ENCODE assay signal across 16 cellular contexts in the genomic region with DNA sequence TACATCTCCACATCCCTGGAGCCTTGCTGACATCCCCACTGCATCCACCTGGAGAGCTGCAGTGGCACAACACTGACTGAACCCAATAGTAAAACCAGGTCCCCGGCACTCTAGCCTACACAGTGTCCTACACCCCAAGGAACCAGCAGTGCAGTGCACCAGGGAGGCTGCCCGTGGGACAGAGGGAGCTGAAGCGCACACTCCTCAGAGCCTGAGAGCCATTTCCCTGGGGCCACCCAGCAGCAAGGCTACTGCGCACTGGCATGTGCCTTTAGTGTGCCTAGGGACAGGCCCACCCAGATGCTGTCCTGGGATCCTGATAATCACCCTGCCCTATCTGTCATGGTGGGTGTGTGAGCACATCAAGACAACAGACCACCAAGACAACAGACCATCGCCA. TPM values are rescaled to one million over a fixed set of nuclear protein-coding genes. Genes with fewer than 3 reads are reported as not detected.
DNase-seq lines count a peak whose midpoint lies in the region; ATAC-seq, FAIRE-seq and TF ChIP-seq lines count a peak whose summit lies in the region.
"Had no signal": no experiment of that assay in that cellular context is flagged by ENCODE, and none has a peak within 500 bp of the region (broad histone marks: within the 10 kb centered on the region; RNA-seq: fewer than 3 reads in every experiment).

No MANE protein-coding gene starts in this region.

- H3K27ac Mint-ChIP-seq in activated T-cell treated with anti-CD3 and anti-CD28 coated beads, Interleukin-2, amount 50 U/mL, for 72 hours = no peak overlapping the region
- H3K27ac Mint-ChIP-seq in T-helper 17 cell = peak overlapping the region; percentile 21
- H3K27ac Mint-ChIP-seq: CD8-positive, alpha-beta T cell had no signal

- no peak overlapping the region for H2AFZ ChIP-seq in HepG2 (ENCODE audit: low read length)

- DNase-seq in activated T-cell treated with anti-CD3 and anti-CD28 coated beads, Interleukin-2, amount 50 U/mL, for 72 hours = no peak
- DNase-seq in activated T-cell treated with anti-CD3 and anti-CD28 coated beads for 4 hours = no peak
- DNase-seq in T-helper 17 cell = no peak
- no peak for DNase-seq in HepG2 (ENCODE audit: low spot score)
- no peak for DNase-seq in NCI-H2029 (lab: John Stamatoyannopoulos, UW)
- no peak for DNase-seq in central memory CD4-positive, alpha-beta T cell
- DNase-seq: MV-4-11, NCI-H1436, NCI-H2029 treated with DMSO at 0.1 percent for 48 hours had no signal

- CTCF ChIA-PET in HepG2 (lab: Yijun Ruan, JAX; ENCODE audit: low intra/inter-chr PET ratio, low total read pairs) = no interaction called here

- POLR2A ChIA-PET in HepG2 (lab: Yijun Ruan, JAX) = no interaction called here

- H3K4me2 ChIP-seq in HepG2 (ENCODE audit: low read depth, low read length) = no peak overlapping the region

- H3K36me3 ChIP-seq in HepG2 (replicated peaks in 1 of 2; ENCODE audit: control insufficient read depth in 1 of 2, insufficient read depth in 2 of 2, low read length in 2 of 2) = peaks cover 7 to 21% of the 10 kb centered on the region in 2 experiments

- intact Hi-C loops in HepG2 (cut with micrococcal nuclease; ENCODE audit: unreplicated experiment) = no loop called here

- no peak overlapping the region for H3K9ac ChIP-seq in HepG2 (ENCODE audit: insufficient read depth, low read depth, low read length)

- TF ChIP-seq POLR2A in HepG2 (IDR thresholded peaks at IDR 0.05; ENCODE audit: insufficient read depth in 1 of 2, low read depth in 2 of 2, low read length in 2 of 2) = no peak

- H3K79me2 ChIP-seq in HepG2 (ENCODE audit: insufficient read depth, low read length) = peaks cover 43% of the 10 kb centered on the region

- H3K27me3 ChIP-seq in HepG2 (ENCODE audit: control insufficient read depth in 1 of 2, insufficient read depth in 2 of 2, low read length in 2 of 2) = no peaks in the 10 kb centered on the region
- H3K27me3 ChIP-seq: SJCRH30 had no signal

- H3K4me1 ChIP-seq in HepG2 (ENCODE audit: insufficient read depth, low read length) = 0 out of 2 replicates have a peak, but pooled peaks cover 6% of the 10 kb centered on the region
- H3K4me1 ChIP-seq: SJCRH30 had no signal

- H3K36me3 Mint-ChIP-seq in activated T-cell treated with anti-CD3 and anti-CD28 coated beads, Interleukin-2, amount 50 U/mL, for 72 hours (ENCODE audit: insufficient read depth in 2 of 2) = peaks cover 5 to 19% of the 10 kb centered on the region in 2 donors
- peaks cover 10% of the 10 kb centered on the region for H3K36me3 Mint-ChIP-seq in T-helper 17 cell (ENCODE audit: low read depth)

- TF ChIP-seq RAD21 in HepG2 (CRISPR knock-in tag; IDR thresholded peaks at IDR 0.05) = no peak

- no TSS peak for BruUV-seq in HepG2 (replicated peaks; lab: Mats Ljungman, UMichigan)

- no peak for TF ChIP-seq CTCF in HepG2 (CRISPR knock-in tag; IDR thresholded peaks at IDR 0.05)

- H3K27me3 Mint-ChIP-seq in activated T-cell treated with anti-CD3 and anti-CD28 coated beads, Interleukin-2, amount 50 U/mL, for 72 hours (ENCODE audit: low read depth) = no peaks in the 10 kb centered on the region
- H3K27me3 Mint-ChIP-seq in T-helper 17 cell = no peaks in the 10 kb centered on the region

- H4K20me1 ChIP-seq in HepG2 (ENCODE audit: insufficient read depth, low read length) = peaks cover 6% of the 10 kb centered on the region; the same call in 1 of the 2 replicates

- H3K9me3 ChIP-seq in T-helper 17 cell (ENCODE audit: control insufficient read depth, low read length, poor library complexity, severe bottlenecking) (no peaks in the 10 kb centered on the region), HepG2 (ENCODE audit: low read length) (no peaks in the 10 kb centered on the region)
- H3K9me3 ChIP-seq: SJCRH30 had no signal

- no peak for FAIRE-seq in HepG2 (lab: Jason Lieb, UNC)
- FAIRE-seq: HTR-8/SVneo had no signal

- peak; percentile 51 to 53 for ATAC-seq in activated T-cell treated with anti-CD3 and anti-CD28 coated beads, Interleukin-2, amount 50 U/mL, for 72 hours (replicated peaks in 1 of 2)
- ATAC-seq in T-helper 17 cell (no peak), HepG2 (peak; percentile 37), GM18502 (IDR thresholded peaks at IDR 0.05; ENCODE audit: poor library complexity, unreplicated experiment) (no peak), GM21367 (IDR thresholded peaks at IDR 0.05; ENCODE audit: unreplicated experiment) (no peak)

- no peak overlapping the region for H3K4me3 Mint-ChIP-seq in activated T-cell treated with anti-CD3 and anti-CD28 coated beads, Interleukin-2, amount 50 U/mL, for 72 hours
- no peak overlapping the region for H3K4me3 Mint-ChIP-seq in T-helper 17 cell
- H3K4me3 Mint-ChIP-seq: CD8-positive, alpha-beta T cell; H9 had no signal

- H3K27ac ChIP-seq in HepG2 (ENCODE audit: extremely low read length, insufficient read depth, low read length) = no peak overlapping the region
- H3K27ac ChIP-seq: HL-60, SJCRH30 had no signal

- peaks cover 51% of the 10 kb centered on the region for H3K4me1 Mint-ChIP-seq in activated T-cell treated with anti-CD3 and anti-CD28 coated beads, Interleukin-2, amount 50 U/mL, for 72 hours (ENCODE audit: low read depth)
- peaks cover 47% of the 10 kb centered on the region for H3K4me1 Mint-ChIP-seq in T-helper 17 cell

- in situ Hi-C loops in HepG2 (cut with HindIII; ENCODE audit: extremely low pct_ligation_motif_present, low pct_unique_long_range_greater_than_20kb) = no loop called here

- no peaks in the 10 kb centered on the region for H3K9me3 Mint-ChIP-seq in activated T-cell treated with anti-CD3 and anti-CD28 coated beads, Interleukin-2, amount 50 U/mL, for 72 hours
- H3K9me3 Mint-ChIP-seq: CD8-positive, alpha-beta T cell; H9 had no signal

- no peak for TF ChIP-seq EP300 in HepG2 (IDR thresholded peaks at IDR 0.05; ENCODE audit: low read depth in 2 of 2, low read length in 2 of 2)
- no peak for TF ChIP-seq EP300 in HepG2 (CRISPR knock-in tag; IDR thresholded peaks at IDR 0.05; ENCODE audit: borderline replicate concordance)

- H3K4me3 ChIP-seq in HepG2 (replicated peaks in 1 of 3; ENCODE audit: insufficient read depth in 1 of 3, low read depth in 2 of 3, low read length in 3 of 3) = no peak overlapping the region
- H3K4me3 ChIP-seq: SJCRH30 had no signal

- WGBS in HepG2 (ENCODE audit: low lambda C conversion rate) = 100% methylated on average over 1 of the region's 5 CpGs

TF ChIP-seq in HepG2, 621 proteins besides CTCF, POLR2A, EP300 and RAD21 (continues in another document):
- TF ChIP-seq NRL (CRISPR knock-in tag; IDR thresholded peaks at IDR 0.05; ENCODE audit: borderline replicate concordance) = peak; percentile 56; the same call in 1 of the 2 replicates
- no peak for TF ChIP-seq FOSL2 (CRISPR knock-in tag; IDR thresholded peaks at IDR 0.05)

RNA-seq across cellular contexts. Expression of a gene that starts 31.9 kb away (rescaled TPM):
- total RNA-seq in activated T-cell treated with anti-CD3 and anti-CD28 coated beads, Interleukin-2, amount 50 U/mL, for 72 hours = 10 to 100 TPM; 41.8 to 44.9 TPM
- total RNA-seq in T-helper 17 cell (10 to 100 TPM; 18.6 to 20.3 TPM), HepG2 (2016; rRNA removed; fragmentation: Illumina TruSeq; extraction: Trizol) (77.4 and 119 TPM in 2 replicates)
- 16.8 and 20.7 TPM in 2 replicates for total RNA-seq in HepG2 (2016; cell fraction: cytosol; rRNA removed; fragmentation: Illumina TruSeq; extraction: Trizol; ENCODE audit: low read depth)
- total RNA-seq in HepG2 (2016; cell fraction: insoluble cytoplasmic fraction; rRNA removed; fragmentation: Illumina TruSeq; extraction: Trizol) = 80.4 and 129 TPM in 2 replicates
- total RNA-seq in HepG2 (2016; cell fraction: membrane; rRNA removed; fragmentation: Illumina TruSeq; extraction: Trizol) = 30.7 and 36.3 TPM in 2 replicates
- total RNA-seq in HepG2 (2016; cell fraction: nucleus; rRNA removed; fragmentation: Illumina TruSeq; extraction: Trizol) = 44.8 and 46.6 TPM in 2 replicates
- polyA plus RNA-seq in HepG2 (2011; rRNA removed) = 26.4 and 34.5 TPM in 2 replicates
- polyA plus RNA-seq in HepG2 (2011; cell fraction: cytosol; rRNA removed) = 24.3 and 36.8 TPM in 2 replicates
- 20.4 and 20.6 TPM in 2 replicates for polyA plus RNA-seq in HepG2 (2011; cell fraction: nucleus; rRNA removed)
- polyA plus RNA-seq in HepG2 (2012) = 22.1 and 33.9 TPM in 2 replicates
- 8.7 and 9.3 TPM in 2 replicates for polyA plus RNA-seq in HepG2 (2016; cell fraction: cytosol; fragmentation: Illumina TruSeq; extraction: Trizol; ENCODE audit: low read depth)
- polyA plus RNA-seq in HepG2 (2016; cell fraction: insoluble cytoplasmic fraction; fragmentation: Illumina TruSeq; extraction: Trizol; ENCODE audit: low read depth) = 103 and 108 TPM in 2 replicates
- 15.8 and 17.8 TPM in 2 replicates for polyA plus RNA-seq in HepG2 (2016; cell fraction: membrane; fragmentation: Illumina TruSeq; extraction: Trizol; ENCODE audit: low read depth)
- 38.2 and 40.5 TPM in 2 replicates for polyA plus RNA-seq in HepG2 (2016; cell fraction: nucleus; fragmentation: Illumina TruSeq; extraction: Trizol; ENCODE audit: insufficient read depth, low read depth)
- 15.7 and 18.6 TPM in 2 replicates for polyA minus RNA-seq in HepG2 (2011; rRNA and poly(A)+ RNA removed; ENCODE audit: low replicate concordance)
- 20.8 and 22.2 TPM in 2 replicates for polyA minus RNA-seq in HepG2 (2011; cell fraction: cytosol; rRNA and poly(A)+ RNA removed)
- polyA minus RNA-seq in HepG2 (2011; cell fraction: nucleus; rRNA and poly(A)+ RNA removed) = 49.3 and 52.6 TPM in 2 replicates

RNA-seq across cellular contexts. Expression of a gene that starts 32.0 kb away (rescaled TPM):
- 10 to 100 TPM; 17.7 to 18.2 TPM for total RNA-seq in activated T-cell treated with anti-CD3 and anti-CD28 coated beads, Interleukin-2, amount 50 U/mL, for 72 hours
- total RNA-seq in T-helper 17 cell = 10 to 100 TPM; 16.1 to 16.2 TPM
- 8.6 and 10.7 TPM in 2 replicates for total RNA-seq in HepG2 (2016; rRNA removed; fragmentation: Illumina TruSeq; extraction: Trizol)
- total RNA-seq in HepG2 (2016; cell fraction: cytosol; rRNA removed; fragmentation: Illumina TruSeq; extraction: Trizol; ENCODE audit: low read depth) = 1.1 and 1.7 TPM in 2 replicates
- total RNA-seq in HepG2 (2016; cell fraction: insoluble cytoplasmic fraction; rRNA removed; fragmentation: Illumina TruSeq; extraction: Trizol) = 7.9 and 9.4 TPM in 2 replicates
- total RNA-seq in HepG2 (2016; cell fraction: membrane; rRNA removed; fragmentation: Illumina TruSeq; extraction: Trizol) = 3.5 and 5.2 TPM in 2 replicates
- 6.4 and 7.0 TPM in 2 replicates for total RNA-seq in HepG2 (2016; cell fraction: nucleus; rRNA removed; fragmentation: Illumina TruSeq; extraction: Trizol)
- polyA plus RNA-seq in HepG2 (2011; rRNA removed) = 6.9 and 7.3 TPM in 2 replicates
- polyA plus RNA-seq in HepG2 (2011; cell fraction: cytosol; rRNA removed) = 3.9 and 5.7 TPM in 2 replicates
- 4.0 and 5.4 TPM in 2 replicates for polyA plus RNA-seq in HepG2 (2011; cell fraction: nucleus; rRNA removed)
- 7.4 and 7.5 TPM in 2 replicates for polyA plus RNA-seq in HepG2 (2012)
- polyA plus RNA-seq in HepG2 (2016; cell fraction: cytosol; fragmentation: Illumina TruSeq; extraction: Trizol; ENCODE audit: low read depth) = 1.7 and 2.9 TPM in 2 replicates
- polyA plus RNA-seq in HepG2 (2016; cell fraction: insoluble cytoplasmic fraction; fragmentation: Illumina TruSeq; extraction: Trizol; ENCODE audit: low read depth) = 10.3 and 10.7 TPM in 2 replicates
- polyA plus RNA-seq in HepG2 (2016; cell fraction: membrane; fragmentation: Illumina TruSeq; extraction: Trizol; ENCODE audit: low read depth) = 3.3 and 4.1 TPM in 2 replicates
- 6.2 and 8.3 TPM in 2 replicates for polyA plus RNA-seq in HepG2 (2016; cell fraction: nucleus; fragmentation: Illumina TruSeq; extraction: Trizol; ENCODE audit: insufficient read depth, low read depth)
- 2.8 and 5.4 TPM in 2 replicates for polyA minus RNA-seq in HepG2 (2011; rRNA and poly(A)+ RNA removed; ENCODE audit: low replicate concordance)
- polyA minus RNA-seq in HepG2 (2011; cell fraction: cytosol; rRNA and poly(A)+ RNA removed) = 2.6 and 5.8 TPM in 2 replicates
- polyA minus RNA-seq in HepG2 (2011; cell fraction: nucleus; rRNA and poly(A)+ RNA removed) = 12.6 and 17.0 TPM in 2 replicates

Comparison
In these comparisons a context has a peak if more than half of its experiments do, and no peak if none do; other contexts are left out.
1. ATAC-seq: peak in activated T-cell treated with anti-CD3 and anti-CD28 coated beads, Interleukin-2, amount 50 U/mL, for 72 hours (2 of 2) and HepG2 (single experiment); none in T-helper 17 cell (single experiment), GM18502 (single experiment) and GM21367 (single experiment).